ENCODE assay signal across 15 cellular contexts in genomic region chr2:219001100-219001576, GRCh38. TPM values are rescaled to one million over a fixed set of nuclear protein-coding genes. Genes with fewer than 3 reads are reported as not detected.
A peak's percentile ranks its signal among the peaks of the same experiment; 100 is the strongest.
DNase-seq lines count a peak whose midpoint lies in the region; ATAC-seq and TF ChIP-seq lines count a peak whose summit lies in the region.
"Had no signal": no experiment of that assay in that cellular context is flagged by ENCODE, and none has a peak within 500 bp of the region (broad histone marks: within the 10 kb centered on the region; RNA-seq: fewer than 3 reads in every experiment).

No MANE protein-coding gene starts in this region.

- H3K4me3 Mint-ChIP-seq in naive thymus-derived CD8-positive, alpha-beta T cell, result peak overlapping the region in 7 of 10 donors; percentile 8 to 79 (median 45)
- H3K4me3 Mint-ChIP-seq: activated CD4-positive, alpha-beta T cell treated with anti-CD3 and anti-CD28 coated beads, Interleukin-2, amount 10 ng/mL, durations not matched to agents 24 days and 14 days had no signal

- no peaks in the 10 kb centered on the region for H3K36me3 ChIP-seq in effector memory CD4-positive, alpha-beta T cell (ENCODE audit: control insufficient read depth, insufficient read depth, low read length)
- H3K36me3 ChIP-seq in uterus, result no peaks in the 10 kb centered on the region

- TF ChIP-seq CTCF in GM20000 (IDR thresholded peaks at IDR 0.05; ENCODE audit: extremely low read depth, missing control alignments), result no peak
- no peak for TF ChIP-seq CTCF in uterus (IDR thresholded peaks at IDR 0.05)

- DNase-seq in 8988T, result peak; percentile 23
- peak; percentile 23 for DNase-seq in GM20000 (ENCODE audit: low spot score)
- DNase-seq in effector memory CD4-positive, alpha-beta T cell, result no peak
- no peak for DNase-seq in naive thymus-derived CD8-positive, alpha-beta T cell
- no peak for DNase-seq in activated CD4-positive, alpha-beta T cell treated with anti-CD3 and anti-CD28 coated beads, Interleukin-2, amount 50 U/mL, for 4 hours
- no peak for DNase-seq in cerebellum (ENCODE audit: low spot score)
- DNase-seq in uterus, result no peak
- DNase-seq: activated CD4-positive, alpha-beta T cell treated with anti-CD3 and anti-CD28 coated beads, Interleukin-2, amount 10 ng/mL, durations not matched to agents 24 days and 14 days; GF-D8; KBM-7; mesenchymal stem cell; SW 1271 had no signal

- intact Hi-C loops in uterus (cut with DNase I; ENCODE audit: low total_unique reads), result no loop called here

- POLR2A ChIA-PET in naive thymus-derived CD8-positive, alpha-beta T cell (lab: Charles Lee), result no interaction called here

- peaks cover 25% of the 10 kb centered on the region for H3K4me1 ChIP-seq in effector memory CD4-positive, alpha-beta T cell (ENCODE audit: control insufficient read depth, insufficient read depth, low read length, poor library complexity, severe bottlenecking)
- peaks cover 0 to 18% of the 10 kb centered on the region in 2 donors for H3K4me1 ChIP-seq in uterus

- H3K9me3 Mint-ChIP-seq in naive thymus-derived CD8-positive, alpha-beta T cell, result no peaks in the 10 kb centered on the region
- H3K9me3 Mint-ChIP-seq: activated CD4-positive, alpha-beta T cell treated with anti-CD3 and anti-CD28 coated beads, Interleukin-2, amount 10 ng/mL, durations not matched to agents 24 days and 14 days had no signal

- H3K4me1 Mint-ChIP-seq in naive thymus-derived CD8-positive, alpha-beta T cell, result peaks cover 10 to 29% (median 19%) of the 10 kb centered on the region in 4 donors

- H3K27ac Mint-ChIP-seq in naive thymus-derived CD8-positive, alpha-beta T cell, result no peak overlapping the region
- H3K27ac Mint-ChIP-seq: activated CD4-positive, alpha-beta T cell treated with anti-CD3 and anti-CD28 coated beads, Interleukin-2, amount 10 ng/mL, durations not matched to agents 24 days and 14 days had no signal

- H3K36me3 Mint-ChIP-seq in naive thymus-derived CD8-positive, alpha-beta T cell, result peaks cover 0 to 2% (median 0%) of the 10 kb centered on the region in 3 donors

- H3K9me3 ChIP-seq in effector memory CD4-positive, alpha-beta T cell (ENCODE audit: control insufficient read depth, low read length), result no peaks in the 10 kb centered on the region
- H3K9me3 ChIP-seq in uterus, result no peaks in the 10 kb centered on the region

- peak overlapping the region; percentile 39 for H3K4me3 ChIP-seq in effector memory CD4-positive, alpha-beta T cell (ENCODE audit: insufficient read depth, low read depth, low read length, poor library complexity, severe bottlenecking)
- H3K4me3 ChIP-seq in uterus, result no peak overlapping the region

- peak; percentile 26 to 31 for ATAC-seq in naive thymus-derived CD8-positive, alpha-beta T cell
- ATAC-seq in HG02588 (IDR thresholded peaks at IDR 0.05; ENCODE audit: unreplicated experiment), result no peak

- TF ChIP-seq POLR2A in uterus (IDR thresholded peaks at IDR 0.05), result no peak

- H3K27me3 Mint-ChIP-seq in naive thymus-derived CD8-positive, alpha-beta T cell, result peaks cover 33 to 92% (median 77%) of the 10 kb centered on the region in 5 donors

- H3K27ac ChIP-seq in effector memory CD4-positive, alpha-beta T cell (ENCODE audit: insufficient read depth, low read length, poor library complexity, severe bottlenecking), result no peak overlapping the region
- no peak overlapping the region for H3K27ac ChIP-seq in uterus

- H3K27me3 ChIP-seq in effector memory CD4-positive, alpha-beta T cell (replicated peaks; ENCODE audit: control insufficient read depth, insufficient read depth, low read length, poor library complexity, severe bottlenecking), result peaks cover 72% of the 10 kb centered on the region
- peaks cover 19 to 33% of the 10 kb centered on the region in 2 donors for H3K27me3 ChIP-seq in uterus

RNA-seq across cellular contexts. Expression of gene CRYBA2, which starts 7.9 kb away (rescaled TPM):
- not detected for total RNA-seq in naive thymus-derived CD8-positive, alpha-beta T cell
- not detected for polyA plus RNA-seq in naive thymus-derived CD8-positive, alpha-beta T cell
- not detected for total RNA-seq in cerebellum
- total RNA-seq in uterus, result not detected
- total RNA-seq: activated CD4-positive, alpha-beta T cell treated with anti-CD3 and anti-CD28 coated beads, Interleukin-2, amount 10 ng/mL, durations not matched to agents 24 days and 14 days; epithelial cell of proximal tubule; renal cortical epithelial cell had no signal

RNA-seq across cellular contexts. Expression of gene FEV, which starts 16.2 kb away (rescaled TPM):
- total RNA-seq in naive thymus-derived CD8-positive, alpha-beta T cell, result not detected
- polyA plus RNA-seq in naive thymus-derived CD8-positive, alpha-beta T cell, result not detected
- total RNA-seq in cerebellum, result not detected
- total RNA-seq in uterus, result not detected
- total RNA-seq: activated CD4-positive, alpha-beta T cell treated with anti-CD3 and anti-CD28 coated beads, Interleukin-2, amount 10 ng/mL, durations not matched to agents 24 days and 14 days; epithelial cell of proximal tubule; renal cortical epithelial cell had no signal

RNA-seq across cellular contexts. Expression of gene CFAP65, which starts 40.2 kb away (rescaled TPM):
- total RNA-seq in naive thymus-derived CD8-positive, alpha-beta T cell, result not detected
- under 1 TPM in 1 of 3 donors, not detected in 2; 0.23 TPM for polyA plus RNA-seq in naive thymus-derived CD8-positive, alpha-beta T cell
- total RNA-seq in cerebellum, result 1.00 TPM
- total RNA-seq in uterus, result 1 to 10 TPM in 3 of 4 donors, under 1 TPM in 1; 0.21 to 3.5 (median 1.9) TPM
- total RNA-seq: activated CD4-positive, alpha-beta T cell treated with anti-CD3 and anti-CD28 coated beads, Interleukin-2, amount 10 ng/mL, durations not matched to agents 24 days and 14 days had no signal

RNA-seq across cellular contexts. Expression of gene CDK5R2, which starts 41.7 kb away (rescaled TPM):
- not detected for total RNA-seq in naive thymus-derived CD8-positive, alpha-beta T cell
- not detected for polyA plus RNA-seq in naive thymus-derived CD8-positive, alpha-beta T cell
- total RNA-seq in cerebellum (4.9 TPM), uterus (not detected)
- total RNA-seq: activated CD4-positive, alpha-beta T cell treated with anti-CD3 and anti-CD28 coated beads, Interleukin-2, amount 10 ng/mL, durations not matched to agents 24 days and 14 days; epithelial cell of proximal tubule had no signal

RNA-seq across cellular contexts. Expression of gene IHH, which starts 59.6 kb away (rescaled TPM):
- total RNA-seq in naive thymus-derived CD8-positive, alpha-beta T cell, result not detected
- polyA plus RNA-seq in naive thymus-derived CD8-positive, alpha-beta T cell, result not detected
- total RNA-seq in cerebellum, result not detected
- total RNA-seq in uterus, result under 1 TPM in 1 of 4 donors, not detected in 3; 0.83 TPM
- total RNA-seq: activated CD4-positive, alpha-beta T cell treated with anti-CD3 and anti-CD28 coated beads, Interleukin-2, amount 10 ng/mL, durations not matched to agents 24 days and 14 days; epithelial cell of proximal tubule had no signal

Comparison
In these comparisons a context has a peak if more than half of its experiments do, and no peak if none do; other contexts are left out.
1. DNase-seq: peak in 8988T (single experiment) and GM20000 (single experiment); none in effector memory CD4-positive, alpha-beta T cell (0 of 3), naive thymus-derived CD8-positive, alpha-beta T cell (0 of 10), activated CD4-positive, alpha-beta T cell treated with anti-CD3 and anti-CD28 coated beads, Interleukin-2, amount 50 U/mL, for 4 hours (0 of 2), cerebellum (single experiment) and uterus (0 of 2).